Comparison of ENCODE assay signal across 27 cellular contexts in genomic region chr6:7914311-7914710, GRCh38.
"Had no signal": no experiment of that assay in that cellular context is flagged by ENCODE, and none has a peak within 500 bp of the region (broad histone marks: within the 10 kb centered on the region; RNA-seq: fewer than 3 reads in every experiment).

No MANE protein-coding gene starts in this region.

- H3K9ac ChIP-seq: neural progenitor cell, parathyroid adenoma had no signal

- H3K4me3 ChIP-seq: dorsolateral prefrontal cortex, esophagus muscularis mucosa, gastroesophageal sphincter, heart left ventricle, hepatocyte, left lung, neural progenitor cell, smooth muscle cell, suprapubic skin, transverse colon, upper lobe of right lung, uterus had no signal

- H3K36me3 ChIP-seq: esophagus muscularis mucosa, gastroesophageal sphincter, heart left ventricle, left lung, neural progenitor cell, suprapubic skin, transverse colon, upper lobe of right lung, uterus had no signal

- H3K4me1 ChIP-seq: foreskin keratinocyte had no signal

- DNase-seq: dorsolateral prefrontal cortex; effector CD8-positive, alpha-beta T cell; foreskin keratinocyte; heart left ventricle; kidney; left lung; mammary epithelial cell; mesendoderm; midbrain; naive thymus-derived CD4-positive, alpha-beta T cell; stimulated activated CD4-positive, alpha-beta T cell treated with anti-CD3 and anti-CD28 coated beads, Interleukin-12 subunit alpha, Interleukin-12 subunit beta, amount 100 ng/mL, for 4 hours; stimulated activated CD4-positive, alpha-beta T cell treated with anti-CD3 and anti-CD28 coated beads, Interleukin-1b, Interleukin-23, amount 100 ng/mL, for 48 hours; stimulated activated CD4-positive, alpha-beta T cell treated with anti-CD3 and anti-CD28 coated beads, Interleukin-4, amount 100 ng/mL, for 1 hour; stimulated activated CD8-positive, alpha-beta memory T cell treated with anti-CD3 and anti-CD28 coated beads, Interleukin-4, amount 100 ng/mL, for 48 hours; stimulated activated naive CD4-positive, alpha-beta T cell; stimulated activated naive CD8-positive, alpha-beta T cell treated with anti-CD3 and anti-CD28 coated beads, Interleukin-15, amount 100 ng/mL, for 72 hours; transverse colon; upper lobe of right lung; uterus had no signal

- ATAC-seq: foreskin keratinocyte; gastroesophageal sphincter; heart left ventricle; left lung; naive thymus-derived CD4-positive, alpha-beta T cell; sciatic nerve; stimulated activated naive CD8-positive, alpha-beta T cell treated with anti-CD3 and anti-CD28 coated beads, Interleukin-15, amount 100 ng/mL, for 72 hours; upper lobe of right lung had no signal

- H3K4me2 ChIP-seq: hepatocyte, smooth muscle cell had no signal

- H3K9me3 ChIP-seq: esophagus muscularis mucosa, gastroesophageal sphincter, heart left ventricle, left lung, suprapubic skin, transverse colon, upper lobe of right lung, uterus had no signal

- H3K27me3 ChIP-seq: dorsolateral prefrontal cortex, esophagus muscularis mucosa, gastroesophageal sphincter, heart left ventricle, hepatocyte, suprapubic skin, transverse colon, upper lobe of right lung, uterus had no signal

- H2AFZ ChIP-seq: hepatocyte, neural progenitor cell, parathyroid adenoma had no signal

- H3K27ac ChIP-seq: esophagus muscularis mucosa, foreskin keratinocyte, gastroesophageal sphincter, hepatocyte, left lung, neural progenitor cell, parathyroid adenoma, suprapubic skin, upper lobe of right lung, uterus had no signal
